Comparison of ENCODE assay signal across 1 cellular context in genomic region chr17:30236807-30237206, GRCh38.
TF ChIP-seq lines count a peak whose summit lies in the region.

No MANE protein-coding gene starts in this region.

TF ChIP-seq in H1, 55 proteins besides CTCF, POLR2A, EP300 and RAD21:
- no peak for TF ChIP-seq SRF (IDR thresholded peaks at IDR 0.05; ENCODE audit: low read depth, low read length)
- TF ChIP-seq ZNF274 (IDR thresholded peaks at IDR 0.05; ENCODE audit: borderline replicate concordance, extremely low read depth, low read length) = no peak
- TF ChIP-seq TAF1 (IDR thresholded peaks at IDR 0.05; ENCODE audit: low read depth, low read length) = peak; percentile 44; the same call in 1 of the 2 replicates
- no peak for TF ChIP-seq MAFK (IDR thresholded peaks at IDR 0.05; ENCODE audit: low read depth, low read length)
- no peak for TF ChIP-seq BACH1 (IDR thresholded peaks at IDR 0.05; ENCODE audit: low read length)
- TF ChIP-seq SP1 (IDR thresholded peaks at IDR 0.05; ENCODE audit: low read depth, low read length) = no peak
